8 cellular contexts compared by ENCODE assay signal in the genomic region with DNA sequence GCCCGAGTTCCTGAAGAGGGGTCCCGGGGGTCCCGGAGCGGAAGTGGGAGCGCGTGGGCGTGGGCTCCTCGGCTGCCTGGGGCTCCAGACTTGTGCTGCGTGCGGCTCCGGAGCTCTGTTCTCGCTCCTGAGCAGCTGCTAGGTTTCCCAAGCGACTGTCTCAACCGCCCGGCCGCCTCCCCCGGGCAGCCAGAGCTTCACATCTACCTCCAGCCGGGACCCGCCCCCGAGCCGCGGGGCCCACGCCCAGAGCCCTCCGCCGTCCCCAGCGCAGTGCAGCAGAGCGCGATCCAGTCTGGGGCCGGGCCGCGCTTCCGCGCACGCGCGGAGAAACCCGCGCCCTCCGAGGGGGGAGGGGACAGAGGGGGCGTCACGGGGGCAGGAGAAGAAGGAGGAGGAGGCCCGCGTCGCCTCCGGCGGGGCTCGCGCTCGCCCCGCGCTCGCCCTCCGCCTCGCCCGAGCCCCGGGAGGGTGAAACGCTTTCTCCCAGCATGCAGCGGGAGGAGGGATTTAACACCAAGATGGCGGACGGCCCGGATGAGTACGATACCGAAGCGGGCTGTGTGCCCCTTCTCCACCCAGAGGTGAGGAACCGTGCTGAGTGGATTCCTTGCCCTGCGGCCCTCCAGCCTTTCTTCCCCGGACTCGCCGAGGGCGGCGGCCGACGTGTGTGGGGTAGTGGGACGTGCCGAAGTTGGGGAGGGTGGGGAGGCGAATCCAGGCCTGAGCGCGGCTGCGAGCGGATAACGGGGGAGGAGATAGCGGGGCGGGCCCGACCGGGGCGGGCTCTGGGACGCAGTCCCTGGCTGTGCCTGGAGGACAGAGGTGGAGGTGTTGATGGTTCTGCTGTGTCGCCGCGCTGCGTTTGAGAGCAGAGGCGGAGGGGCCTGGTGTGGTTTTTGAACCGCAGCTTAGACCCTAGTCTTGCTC. TPM values are rescaled to one million over a fixed set of nuclear protein-coding genes. Genes with fewer than 3 reads are reported as not detected.
DNase-seq lines count a peak whose midpoint lies in the region; ATAC-seq and TF ChIP-seq lines count a peak whose summit lies in the region.

Gene ZDHHC17, plus strand, starts transcription at position 370 of the 930 bp plus-strand sequence. Its CDS starts 122 bp downstream, at position 492.

- H3K36me3 ChIP-seq in BLaER1 = peaks cover 2% of the 10 kb centered on the region; the same call in 1 of the 2 replicates

- peaks cover 11% of the 10 kb centered on the region for H3K27me3 Mint-ChIP-seq in activated CD4-positive, alpha-beta T cell treated with anti-CD3 and anti-CD28 coated beads, Interleukin-2, amount 10 ng/mL, durations not matched to agents 24 days and 14 days

- ATAC-seq in GM19328 (IDR thresholded peaks at IDR 0.05; ENCODE audit: unreplicated experiment) (peak; percentile 91), HG03520 (IDR thresholded peaks at IDR 0.05; ENCODE audit: unreplicated experiment) (peak; percentile 89), left colon (peak; percentile 92)

- H3K27me3 ChIP-seq in BLaER1 = no peaks in the 10 kb centered on the region

- H3K4me3 Mint-ChIP-seq in activated CD4-positive, alpha-beta T cell treated with anti-CD3 and anti-CD28 coated beads, Interleukin-2, amount 10 ng/mL, durations not matched to agents 24 days and 14 days = peak within 1 kb of the TSS; percentile 93

- H3K4me2 ChIP-seq in BLaER1 = peak within 1 kb of the TSS; percentile 92

- H3K36me3 Mint-ChIP-seq in activated CD4-positive, alpha-beta T cell treated with anti-CD3 and anti-CD28 coated beads, Interleukin-2, amount 10 ng/mL, durations not matched to agents 24 days and 14 days (ENCODE audit: low read depth) = peaks cover 3% of the 10 kb centered on the region

- peak within 1 kb of the TSS; percentile 95 for H3K27ac Mint-ChIP-seq in activated CD4-positive, alpha-beta T cell treated with anti-CD3 and anti-CD28 coated beads, Interleukin-2, amount 10 ng/mL, durations not matched to agents 24 days and 14 days

- H3K4me1 ChIP-seq in BLaER1 = peaks cover 34% of the 10 kb centered on the region

- no peaks in the 10 kb centered on the region for H3K9me3 Mint-ChIP-seq in activated CD4-positive, alpha-beta T cell treated with anti-CD3 and anti-CD28 coated beads, Interleukin-2, amount 10 ng/mL, durations not matched to agents 24 days and 14 days

- H4K20me1 ChIP-seq in BLaER1 = peaks cover 45% of the 10 kb centered on the region

- H3K27ac ChIP-seq in BLaER1 (peak within 1 kb of the TSS; percentile 95), coronary artery (peak within 1 kb of the TSS; percentile 90 to 98)

- H3K9me3 ChIP-seq in BLaER1 = no peaks in the 10 kb centered on the region

- peak within 1 kb of the TSS; percentile 97 for H3K9ac ChIP-seq in BLaER1

- peak within 1 kb of the TSS; percentile 73 for H3K4me3 ChIP-seq in BLaER1
- peak within 1 kb of the TSS; percentile 94 for H3K4me3 ChIP-seq in coronary artery

- H3K4me1 Mint-ChIP-seq in activated CD4-positive, alpha-beta T cell treated with anti-CD3 and anti-CD28 coated beads, Interleukin-2, amount 10 ng/mL, durations not matched to agents 24 days and 14 days = peaks cover 16% of the 10 kb centered on the region

- DNase-seq in NCI-H526 treated with DMSO at 0.1 percent for 48 hours (lab: John Stamatoyannopoulos, UW) (peak; percentile 95), coronary artery (ENCODE audit: low spot score) (peak; percentile 94), left colon (peak; percentile 92 to 93)
- peak; percentile 98 for DNase-seq in activated CD4-positive, alpha-beta T cell treated with anti-CD3 and anti-CD28 coated beads, Interleukin-2, amount 10 ng/mL, durations not matched to agents 24 days and 14 days
- DNase-seq in stimulated activated CD4-positive, alpha-beta T cell treated with anti-CD3 and anti-CD28 coated beads, Interleukin-1b, Interleukin-23, amount 100 ng/mL, for 4 hours (ENCODE audit: low read depth in 2 of 2) = peak; percentile 85 to 90

- no peak for TF ChIP-seq CTCF in coronary artery (IDR thresholded peaks at IDR 0.05)

- intact Hi-C loops in activated CD4-positive, alpha-beta T cell treated with anti-CD3 and anti-CD28 coated beads, Interleukin-2, amount 10 ng/mL, durations not matched to agents 24 days and 14 days (cut with micrococcal nuclease) = loop anchor here (1.0 to 5.0 kb wide), 5 partner anchors 27 to 681 kb away; partner anchors contain the start of genes CSRP2, E2F7 and OSBPL8
- intact Hi-C loops in left colon (cut with DNase I, micrococcal nuclease) = no loop called here

RNA-seq across cellular contexts. Expression of gene ZDHHC17, which starts in this region (rescaled TPM):
- total RNA-seq in activated CD4-positive, alpha-beta T cell treated with anti-CD3 and anti-CD28 coated beads, Interleukin-2, amount 10 ng/mL, durations not matched to agents 24 days and 14 days = 24.6 and 31.2 TPM in 2 replicates
- 10 to 100 TPM; 14.5 to 17.1 TPM for total RNA-seq in left colon

Comparison
In these comparisons a context has a peak if more than half of its experiments do, and no peak if none do; other contexts are left out.
1. Peak in every context shown above with its lines: DNase-seq, ATAC-seq, H3K4me3 ChIP-seq and H3K27ac ChIP-seq.